ENCODE assay signal across 2 cellular contexts in genomic region chr2:47876912-47877311, GRCh38.
TF ChIP-seq lines count a peak whose summit lies in the region.

No MANE protein-coding gene starts in this region.

TF ChIP-seq in K562, 482 proteins besides CTCF, POLR2A, EP300 and RAD21:
- TF ChIP-seq ZNF121 (CRISPR knock-in tag; conservative IDR thresholded peaks at IDR 0.05) (peak; percentile 82), RFX1 (IDR thresholded peaks at IDR 0.05) (no peak), RBM25 (IDR thresholded peaks at IDR 0.05; ENCODE audit: low read depth, low read length, severe bottlenecking) (peak; percentile 14)

TF ChIP-seq in GM23338, 12 proteins besides CTCF, POLR2A, EP300 and RAD21:
- TF ChIP-seq ZNF114 (CRISPR knock-in tag; IDR thresholded peaks at IDR 0.05) (no peak), ETS1 (IDR thresholded peaks at IDR 0.05) (no peak), ZNF331 (CRISPR knock-in tag; IDR thresholded peaks at IDR 0.05; ENCODE audit: low read depth) (no peak), CREB1 (CRISPR knock-in tag; IDR thresholded peaks at IDR 0.05; ENCODE audit: low read depth) (no peak), REST (IDR thresholded peaks at IDR 0.05; ENCODE audit: unreplicated experiment) (no peak), JUNB (IDR thresholded peaks at IDR 0.05; ENCODE audit: unreplicated experiment) (no peak), ZNF462 (CRISPR knock-in tag; IDR thresholded peaks at IDR 0.05) (no peak), POLR2AphosphoS5 (IDR thresholded peaks at IDR 0.05; ENCODE audit: low read depth) (no peak), NANOG (IDR thresholded peaks at IDR 0.05; ENCODE audit: borderline replicate concordance) (no peak), EZH2 (IDR thresholded peaks at IDR 0.05; ENCODE audit: low read depth, unreplicated experiment) (no peak)
